12 cellular contexts compared by ENCODE assay signal in the genomic region with DNA sequence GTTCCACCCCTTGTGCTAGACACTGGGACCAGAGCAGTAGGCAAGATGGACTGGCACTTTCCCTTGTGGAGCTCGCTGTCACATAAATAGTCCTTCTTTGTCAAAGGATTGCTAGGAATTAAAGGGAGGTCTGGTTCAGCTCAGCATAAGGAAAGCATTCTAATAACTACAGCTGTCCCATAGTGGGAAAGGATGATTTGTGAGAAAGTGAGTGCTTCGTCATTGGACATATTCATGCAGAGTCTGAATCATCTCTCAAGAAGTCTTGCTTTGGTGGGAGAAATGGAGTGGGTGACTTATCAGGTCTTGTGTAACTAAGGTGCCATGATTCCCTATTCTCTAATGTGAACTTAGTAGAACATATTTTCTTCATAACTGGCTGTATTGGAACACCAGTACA. TPM values are rescaled to one million over a fixed set of nuclear protein-coding genes. Genes with fewer than 3 reads are reported as not detected.
DNase-seq lines count a peak whose midpoint lies in the region; TF ChIP-seq lines count a peak whose summit lies in the region.
"Had no signal": no experiment of that assay in that cellular context is flagged by ENCODE, and none has a peak within 500 bp of the region (broad histone marks: within the 10 kb centered on the region; RNA-seq: fewer than 3 reads in every experiment).

No MANE protein-coding gene starts in this region.

- H3K4me1 ChIP-seq in ACC112 (ENCODE audit: control insufficient read depth, insufficient read depth, low read length, unreplicated experiment) (peaks cover 33% of the 10 kb centered on the region), SK-N-SH (ENCODE audit: control insufficient read depth in 1 of 2, insufficient read depth in 2 of 2, low read depth in 1 of 2, low read length in 1 of 2) (no peaks in the 10 kb centered on the region)

- no peak for TF ChIP-seq RAD21 in SK-N-SH (IDR thresholded peaks at IDR 0.05; ENCODE audit: low read length)

- H2AFZ ChIP-seq in ACC112 (ENCODE audit: low read length, unreplicated experiment), result no peak overlapping the region
- no peak overlapping the region for H2AFZ ChIP-seq in SK-N-SH (ENCODE audit: low read depth)

- CTCF ChIA-PET in SK-N-SH (lab: Yijun Ruan, JAX), result interaction anchor here (0.9 kb wide), 1 partner anchor 68 kb away, joined by 3 read pairs; no protein-coding TSS in a partner anchor

- H3K4me2 ChIP-seq in SK-N-SH, result no peak overlapping the region

- TF ChIP-seq EP300 in SK-N-SH (IDR thresholded peaks at IDR 0.05; ENCODE audit: borderline replicate concordance in 1 of 2, low read depth in 1 of 2, low read length in 1 of 2), result peak in 1 of 2 experiments; percentile 46; a peak in 1 of 4 replicates

- no peak overlapping the region for H3K4me3 ChIP-seq in ACC112 (ENCODE audit: low read depth, low read length)
- no peak overlapping the region for H3K4me3 ChIP-seq in HL-60 (replicated peaks; ENCODE audit: insufficient read depth, low read length)
- no peak overlapping the region for H3K4me3 ChIP-seq in SK-N-SH (ENCODE audit: low read depth in 2 of 2, low read length in 1 of 2)
- no peak overlapping the region for H3K4me3 ChIP-seq in fibroblast of villous mesenchyme (ENCODE audit: low read depth, low read length)
- H3K4me3 ChIP-seq: thyroid gland had no signal

- POLR2A ChIA-PET in SK-N-SH (lab: Yijun Ruan, JAX), result no interaction called here

- H3K79me2 ChIP-seq in ACC112 (ENCODE audit: control insufficient read depth, insufficient read depth, low read length, unreplicated experiment), result peaks cover 38% of the 10 kb centered on the region
- H3K79me2 ChIP-seq in SK-N-SH (ENCODE audit: insufficient read depth), result no peaks in the 10 kb centered on the region

- H3K9ac ChIP-seq in SK-N-SH, result no peak overlapping the region

- no peaks in the 10 kb centered on the region for H3K27me3 ChIP-seq in ACC112 (ENCODE audit: insufficient read depth, low read length)
- no peaks in the 10 kb centered on the region for H3K27me3 ChIP-seq in HL-60 (ENCODE audit: insufficient read depth, poor library complexity, severe bottlenecking)
- no peaks in the 10 kb centered on the region for H3K27me3 ChIP-seq in SK-N-SH (ENCODE audit: insufficient read depth)
- H3K27me3 ChIP-seq: thyroid gland had no signal

- TF ChIP-seq CTCF in HL-60 (IDR thresholded peaks at IDR 0.05; ENCODE audit: insufficient read depth, low read length) (no peak), SK-N-SH (IDR thresholded peaks at IDR 0.05) (no peak), fibroblast of villous mesenchyme (IDR thresholded peaks at IDR 0.05; ENCODE audit: insufficient read depth, low read depth, low read length) (no peak)

- no peaks in the 10 kb centered on the region for H4K20me1 ChIP-seq in SK-N-SH (ENCODE audit: insufficient read depth)

- H3K9me2 ChIP-seq in SK-N-SH, result no peaks in the 10 kb centered on the region

- DNase-seq in HL-60 (ENCODE audit: low read depth in 1 of 2, low spot score in 1 of 2), result peak in 1 of 2 experiments; percentile 57
- no peak for DNase-seq in SK-N-SH
- DNase-seq in fibroblast of villous mesenchyme (ENCODE audit: low read depth), result peak; percentile 84
- DNase-seq in NCI-H69 (lab: John Stamatoyannopoulos, UW), result no peak
- DNase-seq in T-helper 2 cell, result no peak
- no peak for DNase-seq in OCI-M2 (lab: John Stamatoyannopoulos, UW; ENCODE audit: unreplicated experiment)
- DNase-seq in stimulated activated naive CD4-positive, alpha-beta T cell (lab: John Stamatoyannopoulos, UW), result no peak
- DNase-seq: NCI-H1436, NCI-H774, T-helper 1 cell, thyroid gland had no signal

- WGBS in SK-N-SH (ENCODE audit: low lambda C conversion rate), result 55% methylated on average over 2 of the region's 2 CpGs

- H3K27ac ChIP-seq in ACC112 (ENCODE audit: low read depth, low read length), result peak overlapping the region; percentile 93
- H3K27ac ChIP-seq in HL-60 (replicated peaks), result peak overlapping the region; percentile 36
- peak overlapping the region in 1 of 2 experiments; percentile 56; a peak in 2 of 4 replicates for H3K27ac ChIP-seq in SK-N-SH (ENCODE audit: low read depth in 2 of 2, low read length in 1 of 2)
- H3K27ac ChIP-seq: thyroid gland had no signal

- peaks cover 2% of the 10 kb centered on the region; the same call in 1 of the 2 replicates for H3K36me3 ChIP-seq in ACC112 (ENCODE audit: insufficient read depth, low read length)
- H3K36me3 ChIP-seq in SK-N-SH (replicated peaks in 1 of 2; ENCODE audit: control insufficient read depth in 1 of 2, insufficient read depth in 2 of 2, low read length in 1 of 2), result no peaks in the 10 kb centered on the region
- H3K36me3 ChIP-seq: thyroid gland had no signal

- H3K9me3 ChIP-seq in SK-N-SH, result no peaks in the 10 kb centered on the region
- H3K9me3 ChIP-seq: thyroid gland had no signal

- H3F3A ChIP-seq in SK-N-SH (replicated peaks; ENCODE audit: insufficient read depth), result peaks cover 1% of the 10 kb centered on the region

TF ChIP-seq in SK-N-SH, 30 proteins besides CTCF, POLR2A, EP300 and RAD21:
- TF ChIP-seq TEAD4 (IDR thresholded peaks at IDR 0.05; ENCODE audit: borderline replicate concordance, insufficient read depth), result peak; percentile 25; the same call in 1 of the 2 replicates
- peak; percentile 58 for TF ChIP-seq JUND (IDR thresholded peaks at IDR 0.05)
- peak; percentile 86 for TF ChIP-seq TCF12 (IDR thresholded peaks at IDR 0.05)
- TF ChIP-seq, protein P1, sequence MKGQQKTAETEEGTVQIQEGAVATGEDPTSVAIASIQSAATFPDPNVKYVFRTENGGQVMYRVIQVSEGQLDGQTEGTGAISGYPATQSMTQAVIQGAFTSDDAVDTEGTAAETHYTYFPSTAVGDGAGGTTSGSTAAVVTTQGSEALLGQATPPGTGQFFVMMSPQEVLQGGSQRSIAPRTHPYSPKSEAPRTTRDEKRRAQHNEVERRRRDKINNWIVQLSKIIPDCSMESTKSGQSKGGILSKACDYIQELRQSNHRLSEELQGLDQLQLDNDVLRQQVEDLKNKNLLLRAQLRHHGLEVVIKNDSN (IDR thresholded peaks at IDR 0.05; ENCODE audit: borderline replicate concordance, low read depth), result no peak
- peak; percentile 91 for TF ChIP-seq PBX3 (IDR thresholded peaks at IDR 0.05)
- peak; percentile 85 for TF ChIP-seq FOSL2 (IDR thresholded peaks at IDR 0.05; ENCODE audit: borderline replicate concordance, low read depth)
- no peak for TF ChIP-seq FOXJ3 (CRISPR knock-in tag; IDR thresholded peaks at IDR 0.05)
- TF ChIP-seq, protein P2, sequence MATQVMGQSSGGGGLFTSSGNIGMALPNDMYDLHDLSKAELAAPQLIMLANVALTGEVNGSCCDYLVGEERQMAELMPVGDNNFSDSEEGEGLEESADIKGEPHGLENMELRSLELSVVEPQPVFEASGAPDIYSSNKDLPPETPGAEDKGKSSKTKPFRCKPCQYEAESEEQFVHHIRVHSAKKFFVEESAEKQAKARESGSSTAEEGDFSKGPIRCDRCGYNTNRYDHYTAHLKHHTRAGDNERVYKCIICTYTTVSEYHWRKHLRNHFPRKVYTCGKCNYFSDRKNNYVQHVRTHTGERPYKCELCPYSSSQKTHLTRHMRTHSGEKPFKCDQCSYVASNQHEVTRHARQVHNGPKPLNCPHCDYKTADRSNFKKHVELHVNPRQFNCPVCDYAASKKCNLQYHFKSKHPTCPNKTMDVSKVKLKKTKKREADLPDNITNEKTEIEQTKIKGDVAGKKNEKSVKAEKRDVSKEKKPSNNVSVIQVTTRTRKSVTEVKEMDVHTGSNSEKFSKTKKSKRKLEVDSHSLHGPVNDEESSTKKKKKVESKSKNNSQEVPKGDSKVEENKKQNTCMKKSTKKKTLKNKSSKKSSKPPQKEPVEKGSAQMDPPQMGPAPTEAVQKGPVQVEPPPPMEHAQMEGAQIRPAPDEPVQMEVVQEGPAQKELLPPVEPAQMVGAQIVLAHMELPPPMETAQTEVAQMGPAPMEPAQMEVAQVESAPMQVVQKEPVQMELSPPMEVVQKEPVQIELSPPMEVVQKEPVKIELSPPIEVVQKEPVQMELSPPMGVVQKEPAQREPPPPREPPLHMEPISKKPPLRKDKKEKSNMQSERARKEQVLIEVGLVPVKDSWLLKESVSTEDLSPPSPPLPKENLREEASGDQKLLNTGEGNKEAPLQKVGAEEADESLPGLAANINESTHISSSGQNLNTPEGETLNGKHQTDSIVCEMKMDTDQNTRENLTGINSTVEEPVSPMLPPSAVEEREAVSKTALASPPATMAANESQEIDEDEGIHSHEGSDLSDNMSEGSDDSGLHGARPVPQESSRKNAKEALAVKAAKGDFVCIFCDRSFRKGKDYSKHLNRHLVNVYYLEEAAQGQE (IDR thresholded peaks at IDR 0.05; ENCODE audit: low read depth, low read length), result no peak

RNA-seq across cellular contexts. Expression of gene PPARG, which starts 14.7 kb away (rescaled TPM):
- polyA plus RNA-seq in SK-N-SH (2012; rRNA removed), result 2.5 and 2.8 TPM in 2 replicates
- 3.3 and 3.4 TPM in 2 replicates for polyA plus RNA-seq in SK-N-SH (2012; cell fraction: cytosol; rRNA removed)
- 1.3 and 1.7 TPM in 2 replicates for polyA plus RNA-seq in SK-N-SH (2012; cell fraction: nucleus; rRNA removed)
- total RNA-seq in fibroblast of villous mesenchyme, result 3.5 and 4.7 TPM in 2 replicates
